22 cellular contexts compared by ENCODE assay signal in the genomic region with DNA sequence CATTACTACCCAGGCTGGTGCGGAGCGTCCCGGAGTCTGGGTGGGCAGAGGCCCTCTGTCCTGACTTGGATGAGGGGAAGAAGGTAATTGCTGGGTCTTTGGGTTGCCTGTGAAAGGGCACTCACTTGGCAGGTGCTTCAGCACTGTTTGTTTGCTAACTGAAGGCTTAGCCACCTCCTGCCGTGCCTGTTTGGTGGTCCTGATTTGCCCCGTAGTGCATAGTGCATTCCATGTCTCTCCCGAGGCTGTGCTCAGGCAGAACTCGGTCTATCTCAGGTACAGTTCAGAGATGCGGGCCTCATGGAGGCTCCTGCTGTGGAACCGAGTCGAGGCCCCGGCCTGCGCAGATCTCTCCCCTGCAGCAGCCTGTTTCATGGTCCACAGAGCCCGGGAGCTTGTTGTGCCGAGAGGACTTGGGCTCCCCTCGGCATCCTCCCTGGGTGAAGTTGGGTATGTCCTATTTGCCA.
"Had no signal": no experiment of that assay in that cellular context is flagged by ENCODE, and none has a peak within 500 bp of the region (broad histone marks: within the 10 kb centered on the region; RNA-seq: fewer than 3 reads in every experiment).

No MANE protein-coding gene starts in this region.

- H3K27ac ChIP-seq: brain microvascular endothelial cell, colonic mucosa, heart right ventricle, lower lobe of right lung, spleen had no signal

- H3K4me1 ChIP-seq: colonic mucosa, heart right ventricle, lower lobe of right lung had no signal

- H3K4me1 Mint-ChIP-seq: activated CD4-positive, alpha-beta memory T cell treated with anti-CD3 and anti-CD28 coated beads, Interleukin-2, amount 10 ng/mL, durations not matched to agents 7 days and 5 days; mesothelial cell of epicardium had no signal

- H3K27me3 ChIP-seq: brain microvascular endothelial cell, colonic mucosa, heart right ventricle, spleen had no signal

- H3K36me3 ChIP-seq: brain microvascular endothelial cell, colonic mucosa had no signal

- H3K4me3 ChIP-seq: colonic mucosa, heart right ventricle, lower lobe of right lung, spleen had no signal

- DNase-seq: activated CD4-positive, alpha-beta memory T cell treated with anti-CD3 and anti-CD28 coated beads, Interleukin-2, amount 10 ng/mL, durations not matched to agents 7 days and 5 days; activated CD4-positive, alpha-beta T cell treated with anti-CD3 and anti-CD28 coated beads for 48 hours; activated CD4-positive, CD25-positive, alpha-beta regulatory T cell; activated effector memory CD4-positive, alpha-beta T cell treated with Interleukin-2 at 50 U/mL for 16 hours; activated naive CD4-positive, alpha-beta T cell treated with anti-CD3 and anti-CD28 coated beads, Interleukin-2, amount 50 U/mL, for 16 hours; activated T-cell treated with anti-CD3 and anti-CD28 coated beads, Interleukin-2, amount 50 U/mL, for 48 hours; brain microvascular endothelial cell; central memory CD4-positive, alpha-beta T cell; colonic mucosa; erythroblast; heart right ventricle; left cardiac atrium; lower lobe of right lung; nucleus accumbens; retina; spleen; stimulated activated CD4-positive, alpha-beta T cell treated with anti-CD3 and anti-CD28 coated beads, Interleukin-4, amount 100 ng/mL, for 4 hours; stimulated activated naive B cell treated with anti-CD40 and anti-IgM and Interleukin-4, amounts not matched to agents 10 μg/mL and 1 μg/mL and 100 μg/mL, for 72 hours; T-helper 1 cell; T-helper 9 cell had no signal

- H3K4me3 Mint-ChIP-seq: activated CD4-positive, alpha-beta memory T cell treated with anti-CD3 and anti-CD28 coated beads, Interleukin-2, amount 10 ng/mL, durations not matched to agents 7 days and 5 days; mesothelial cell of epicardium; natural killer cell treated with Interleukin-12 subunit alpha and Interleukin-12 subunit beta and Interleukin-15 and Interleukin-18, amount 100 ng/mL, for 72 hours; stimulated activated naive B cell treated with anti-CD40 and anti-IgM and Interleukin-4, amounts not matched to agents 10 μg/mL and 1 μg/mL and 100 μg/mL, for 72 hours had no signal

- H3K36me3 Mint-ChIP-seq: natural killer cell treated with Interleukin-12 subunit alpha and Interleukin-12 subunit beta and Interleukin-15 and Interleukin-18, amount 100 ng/mL, for 72 hours had no signal

- H3K27ac Mint-ChIP-seq: activated CD4-positive, alpha-beta memory T cell treated with anti-CD3 and anti-CD28 coated beads, Interleukin-2, amount 10 ng/mL, durations not matched to agents 7 days and 5 days; mesothelial cell of epicardium; natural killer cell treated with Interleukin-12 subunit alpha and Interleukin-12 subunit beta and Interleukin-15 and Interleukin-18, amount 100 ng/mL, for 72 hours; stimulated activated naive B cell treated with anti-CD40 and anti-IgM and Interleukin-4, amounts not matched to agents 10 μg/mL and 1 μg/mL and 100 μg/mL, for 72 hours had no signal

- H3K9me3 Mint-ChIP-seq: activated CD4-positive, alpha-beta memory T cell treated with anti-CD3 and anti-CD28 coated beads, Interleukin-2, amount 10 ng/mL, durations not matched to agents 7 days and 5 days; mesothelial cell of epicardium; natural killer cell treated with Interleukin-12 subunit alpha and Interleukin-12 subunit beta and Interleukin-15 and Interleukin-18, amount 100 ng/mL, for 72 hours; stimulated activated naive B cell treated with anti-CD40 and anti-IgM and Interleukin-4, amounts not matched to agents 10 μg/mL and 1 μg/mL and 100 μg/mL, for 72 hours had no signal

- H3K27me3 Mint-ChIP-seq: activated CD4-positive, alpha-beta memory T cell treated with anti-CD3 and anti-CD28 coated beads, Interleukin-2, amount 10 ng/mL, durations not matched to agents 7 days and 5 days; natural killer cell treated with Interleukin-12 subunit alpha and Interleukin-12 subunit beta and Interleukin-15 and Interleukin-18, amount 100 ng/mL, for 72 hours; stimulated activated naive B cell treated with anti-CD40 and anti-IgM and Interleukin-4, amounts not matched to agents 10 μg/mL and 1 μg/mL and 100 μg/mL, for 72 hours had no signal

- H3K9me3 ChIP-seq: colonic mucosa, heart right ventricle, lower lobe of right lung, spleen had no signal
